ENCODE assay signal across 1 cellular context in the genomic region with DNA sequence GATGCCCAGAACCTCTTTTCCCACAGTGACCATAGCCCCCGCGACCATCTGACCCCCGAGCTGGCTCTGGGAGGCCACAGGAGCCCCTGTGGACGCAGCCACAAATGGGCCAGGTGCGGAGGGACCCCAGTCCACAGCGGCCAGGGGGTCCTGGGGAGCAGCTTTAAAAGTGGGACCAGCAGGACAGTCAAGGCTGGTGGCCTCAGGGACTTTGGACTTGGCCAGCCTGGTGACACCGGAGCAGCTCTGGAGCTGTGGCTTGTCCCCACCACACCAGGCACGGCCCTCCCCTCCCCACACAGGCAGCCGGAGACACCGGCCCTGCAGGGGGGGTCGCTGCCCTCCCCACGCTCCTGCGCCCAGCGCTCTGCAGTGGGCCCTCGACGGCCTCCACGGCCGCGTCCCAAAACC.
TF ChIP-seq lines count a peak whose summit lies in the region.

No MANE protein-coding gene starts in this region.

TF ChIP-seq in WTC11, 78 proteins besides CTCF, POLR2A, EP300 and RAD21 (continued from another document):
- TF ChIP-seq, protein P1, sequence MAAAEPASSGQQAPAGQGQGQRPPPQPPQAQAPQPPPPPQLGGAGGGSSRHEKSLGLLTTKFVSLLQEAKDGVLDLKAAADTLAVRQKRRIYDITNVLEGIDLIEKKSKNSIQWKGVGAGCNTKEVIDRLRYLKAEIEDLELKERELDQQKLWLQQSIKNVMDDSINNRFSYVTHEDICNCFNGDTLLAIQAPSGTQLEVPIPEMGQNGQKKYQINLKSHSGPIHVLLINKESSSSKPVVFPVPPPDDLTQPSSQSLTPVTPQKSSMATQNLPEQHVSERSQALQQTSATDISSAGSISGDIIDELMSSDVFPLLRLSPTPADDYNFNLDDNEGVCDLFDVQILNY (CRISPR knock-in tag; IDR thresholded peaks at IDR 0.05), result no peak
- no peak for TF ChIP-seq ESRRA (CRISPR knock-in tag; IDR thresholded peaks at IDR 0.05; ENCODE audit: borderline replicate concordance)
